8 cellular contexts compared by ENCODE assay signal in genomic region chr1:171655215-171656116, GRCh38. TPM values are rescaled to one million over a fixed set of nuclear protein-coding genes. Genes with fewer than 3 reads are reported as not detected.
DNase-seq lines count a peak whose midpoint lies in the region; ATAC-seq, FAIRE-seq and TF ChIP-seq lines count a peak whose summit lies in the region.

No MANE protein-coding gene starts in this region.

- CTCF ChIA-PET in A549 (lab: Yijun Ruan, JAX), result interaction anchor here (0.5 to 6.6 kb wide), 9 partner anchors 9 to 325 kb away, joined by 3 to 48 read pairs (median 4); no protein-coding TSS in a partner anchor

- peak; percentile 18 to 57 for DNase-seq in A549 (ENCODE audit: low read depth in 1 of 2, low spot score in 1 of 2)
- peak; percentile 59 for DNase-seq in LHCN-M2 (ENCODE audit: low read depth)
- DNase-seq in lung (ENCODE audit: low spot score), result peak; percentile 62
- peak; percentile 51 for DNase-seq in stimulated activated CD8-positive, alpha-beta memory T cell treated with anti-CD3 and anti-CD28 coated beads, Interleukin-15, amount 100 ng/mL, for 24 hours (ENCODE audit: low read depth)
- DNase-seq in NCI-H524 treated with DMSO at 0.1 percent for 48 hours (lab: John Stamatoyannopoulos, UW), result no peak

- no peak for TF ChIP-seq POLR2A in A549 (IDR thresholded peaks at IDR 0.05; ENCODE audit: low read length)

- H3K4me3 ChIP-seq in A549, result no peak overlapping the region
- H3K4me3 ChIP-seq in lung, result no peak overlapping the region

- peak overlapping the region; percentile 21; the same call in 1 of the 3 replicates for H3K4me2 ChIP-seq in A549

- no peaks in the 10 kb centered on the region for H3K36me3 ChIP-seq in lung (ENCODE audit: control insufficient read depth in 2 of 2, insufficient read depth in 2 of 2, low read length in 2 of 2)

- ATAC-seq in A549, result peak; percentile 44 to 88; a peak in 4 of 6 replicates
- ATAC-seq in GM18519 (IDR thresholded peaks at IDR 0.05; ENCODE audit: low FRiP score, unreplicated experiment), result peak; percentile 69
- peak; percentile 48 to 73 for ATAC-seq in activated CD4-positive, CD25-positive, alpha-beta regulatory T cell treated with anti-CD3 and anti-CD28 coated beads, Interleukin-2, amount 50 U/mL, for 24 hours
- ATAC-seq in lung (ENCODE audit: insufficient read depth, low FRiP score), result no peak

- no peaks in the 10 kb centered on the region for H3K9me3 ChIP-seq in A549
- no peaks in the 10 kb centered on the region for H3K9me3 ChIP-seq in lung (ENCODE audit: control insufficient read depth in 2 of 2, insufficient read depth in 1 of 2, low read length in 1 of 2)

- WGBS in A549 (ENCODE audit: missing lambda C conversion rate), result 61% methylated on average over 21 of the region's 21 CpGs
- 28 to 31% methylated on average over 21 of the region's 21 CpGs for WGBS in lung, 2 donors

- H3K27ac ChIP-seq in A549, result no peak overlapping the region
- H3K27ac ChIP-seq in cingulate gyrus (ENCODE audit: low read depth, low read length), result peak overlapping the region; percentile 39
- H3K27ac ChIP-seq in lung (ENCODE audit: low read depth in 1 of 2, low read length in 1 of 2), result peak overlapping the region; percentile 62 to 73

- POLR2A ChIA-PET in A549 (lab: Yijun Ruan, JAX), result no interaction called here

- no peak for FAIRE-seq in A549 (lab: Jason Lieb, UNC)

- TF ChIP-seq CTCF in A549 (IDR thresholded peaks at IDR 0.05) (peak; percentile 38; the same call in 2 of the 3 replicates), lung (IDR thresholded peaks at IDR 0.05; ENCODE audit: control extremely low read depth, extremely low read depth) (no peak)

- TF ChIP-seq EP300 in A549 (IDR thresholded peaks at IDR 0.05), result no peak

- H3K4me1 ChIP-seq in A549 (peaks cover 16% of the 10 kb centered on the region; the same call in 2 of the 3 replicates), lung (ENCODE audit: control insufficient read depth in 2 of 2, insufficient read depth in 2 of 2, low read length in 2 of 2) (peaks cover 5 to 12% of the 10 kb centered on the region in 2 donors)

- H3K27me3 ChIP-seq in lung (ENCODE audit: control insufficient read depth, insufficient read depth), result no peaks in the 10 kb centered on the region

- TF ChIP-seq RAD21 in A549 (conservative IDR thresholded peaks at IDR 0.05 in 1 of 2, IDR thresholded peaks at IDR 0.05 in 1 of 2), result peak in 1 of 2 experiments; percentile 35; a peak in 2 of 5 replicates

TF ChIP-seq in A549, 52 proteins besides CTCF, POLR2A, EP300 and RAD21:
- TF ChIP-seq NFE2L2 (conservative IDR thresholded peaks at IDR 0.05; ENCODE audit: low read length), result no peak

RNA-seq across cellular contexts. Expression of gene MYOC, which starts 3.0 kb away (rescaled TPM):
- polyA plus RNA-seq in A549 (2011; rRNA removed) (not detected in 2 replicates), A549 (2017; fragmentation: RNase III; extraction: RNeasy Plus Mini Kit Qiagen cat#74134 plus additional on column Dnase treatment) (not detected in 3 replicates), lung (under 1 TPM; 0.11 to 0.33 TPM)
- not detected in 2 replicates for polyA plus RNA-seq in A549 (2012; cell fraction: cytosol; rRNA removed)
- polyA plus RNA-seq in A549 (2012; cell fraction: nucleus; rRNA removed), result not detected in 2 replicates
- polyA minus RNA-seq in A549 (2011; rRNA and poly(A)+ RNA removed), result not detected in 2 replicates
- total RNA-seq in LHCN-M2 (2014; rRNA removed) (not detected in 2 replicates), lung (1 to 10 TPM in 1 of 2 donors, under 1 TPM in 1; 0.83 to 1.8 TPM)
- not detected for polyA plus RNA-seq in LHCN-M2 (2012)

RNA-seq across cellular contexts. Expression of gene MYOCOS, which starts 33.4 kb away (rescaled TPM):
- polyA plus RNA-seq in A549 (2011; rRNA removed) (not detected in 2 replicates), A549 (2017; fragmentation: RNase III; extraction: RNeasy Plus Mini Kit Qiagen cat#74134 plus additional on column Dnase treatment) (not detected in 3 replicates), lung (not detected)
- polyA plus RNA-seq in A549 (2012; cell fraction: cytosol; rRNA removed), result not detected in 2 replicates
- polyA plus RNA-seq in A549 (2012; cell fraction: nucleus; rRNA removed), result not detected in 2 replicates
- polyA minus RNA-seq in A549 (2011; rRNA and poly(A)+ RNA removed), result not detected in 2 replicates
- total RNA-seq in LHCN-M2 (2014; rRNA removed) (not detected in 2 replicates), lung (not detected)
- not detected for polyA plus RNA-seq in LHCN-M2 (2012)

Comparison
In these comparisons a context has a peak if more than half of its experiments do, and no peak if none do; other contexts are left out.
1. H3K27ac ChIP-seq: peak in cingulate gyrus (single experiment) and lung (2 of 2); none in A549 (0 of 2).